ENCODE assay signal across 9 cellular contexts in the genomic region with DNA sequence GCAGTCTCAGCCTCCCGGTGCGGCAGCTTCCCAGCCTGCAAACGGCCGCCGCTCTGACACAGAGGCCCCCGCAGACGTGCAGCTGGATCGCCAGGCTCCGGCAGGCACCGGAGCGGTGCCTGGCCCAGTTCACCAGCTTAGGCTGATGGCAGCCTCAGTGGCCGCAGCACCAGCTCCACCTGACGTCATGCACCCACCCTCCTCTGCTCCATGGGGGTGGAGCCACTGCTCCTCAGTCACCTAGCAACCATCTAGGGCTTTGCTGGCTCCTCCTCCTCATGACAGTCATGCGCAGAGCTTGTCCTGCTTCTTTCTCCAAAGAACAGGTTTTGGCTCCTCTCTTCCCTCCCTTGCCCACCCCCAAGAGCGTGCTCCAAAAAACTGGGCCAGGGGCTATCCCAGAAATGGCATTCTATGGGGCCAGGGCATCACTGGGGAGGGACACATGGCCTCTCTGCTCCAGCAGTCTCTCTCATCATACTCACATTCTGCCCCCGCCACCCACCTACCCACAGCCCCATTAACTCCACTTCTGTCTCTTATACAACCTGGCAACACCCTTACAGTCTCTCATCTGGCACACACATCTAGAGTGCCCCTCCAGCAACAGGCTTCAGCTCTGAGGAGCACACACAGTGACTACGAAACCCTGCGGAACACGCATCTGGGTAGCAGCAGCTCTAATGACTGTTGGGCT. TPM values are rescaled to one million over a fixed set of nuclear protein-coding genes. Genes with fewer than 3 reads are reported as not detected.
DNase-seq lines count a peak whose midpoint lies in the region; ATAC-seq lines count a peak whose summit lies in the region.
"Had no signal": no experiment of that assay in that cellular context is flagged by ENCODE, and none has a peak within 500 bp of the region (broad histone marks: within the 10 kb centered on the region; RNA-seq: fewer than 3 reads in every experiment).

No MANE protein-coding gene starts in this region.

- H3K4me3 ChIP-seq in effector memory CD4-positive, alpha-beta T cell (ENCODE audit: insufficient read depth, low read depth, low read length, poor library complexity, severe bottlenecking), result no peak overlapping the region

- no peaks in the 10 kb centered on the region for H3K4me1 ChIP-seq in effector memory CD4-positive, alpha-beta T cell (ENCODE audit: control insufficient read depth, insufficient read depth, low read length, poor library complexity, severe bottlenecking)

- intact Hi-C loops in sciatic nerve (cut with DNase I), result no loop called here

- peak; percentile 7 for DNase-seq in NAMALWA (ENCODE audit: low spot score)
- DNase-seq in anterior cingulate cortex (lab: John Stamatoyannopoulos, UW), result peak; percentile 36 to 98 (median 90)
- DNase-seq in iPS DF 19.7 (ENCODE audit: low read depth, low spot score), result peak; percentile 75
- DNase-seq in sciatic nerve (ENCODE audit: low spot score), result peak; percentile 85
- no peak for DNase-seq in effector memory CD4-positive, alpha-beta T cell
- no peak for DNase-seq in 8988T

- ATAC-seq in sciatic nerve (peak; percentile 98), GM18858 (IDR thresholded peaks at IDR 0.05; ENCODE audit: unreplicated experiment) (no peak), HG02973 (IDR thresholded peaks at IDR 0.05; ENCODE audit: unreplicated experiment) (no peak)

- H3K27me3 ChIP-seq in effector memory CD4-positive, alpha-beta T cell (replicated peaks; ENCODE audit: control insufficient read depth, insufficient read depth, low read length, poor library complexity, severe bottlenecking), result no peaks in the 10 kb centered on the region

- H3K9me3 ChIP-seq in effector memory CD4-positive, alpha-beta T cell (ENCODE audit: control insufficient read depth, low read length), result no peaks in the 10 kb centered on the region

- no peak overlapping the region for H3K27ac ChIP-seq in effector memory CD4-positive, alpha-beta T cell (ENCODE audit: insufficient read depth, low read length, poor library complexity, severe bottlenecking)
- H3K27ac ChIP-seq: KMS-11 had no signal

- H3K36me3 ChIP-seq in effector memory CD4-positive, alpha-beta T cell (ENCODE audit: control insufficient read depth, insufficient read depth, low read length), result peaks cover 31% of the 10 kb centered on the region

RNA-seq across cellular contexts. Expression of a gene that starts 5.5 kb away (rescaled TPM):
- 146 TPM for total RNA-seq in sciatic nerve

RNA-seq across cellular contexts. Expression of a gene that starts 31.4 kb away (rescaled TPM):
- 12.6 TPM for total RNA-seq in sciatic nerve

RNA-seq across cellular contexts. Expression of a gene that starts 46.8 kb away (rescaled TPM):
- total RNA-seq in sciatic nerve, result 4.4 TPM

RNA-seq across cellular contexts. Expression of a gene that starts 46.9 kb away (rescaled TPM):
- 14.0 TPM for total RNA-seq in sciatic nerve

Comparison
In these comparisons a context has a peak if more than half of its experiments do, and no peak if none do; other contexts are left out.
1. DNase-seq: peak in NAMALWA (single experiment), anterior cingulate cortex (58 of 58), iPS DF 19.7 (single experiment) and sciatic nerve (single experiment); none in effector memory CD4-positive, alpha-beta T cell (0 of 3) and 8988T (single experiment).